Comparison of ENCODE assay signal across 8 cellular contexts in genomic region chr17:48307814-48308411, GRCh38.
DNase-seq lines count a peak whose midpoint lies in the region; ATAC-seq, FAIRE-seq and TF ChIP-seq lines count a peak whose summit lies in the region.

No MANE protein-coding gene starts in this region.

- H3K9me3 ChIP-seq in small intestine (ENCODE audit: control insufficient read depth, low read depth): no peaks in the 10 kb centered on the region

- H3K36me3 ChIP-seq in small intestine (ENCODE audit: control insufficient read depth in 2 of 2, insufficient read depth in 2 of 2, low read length in 2 of 2): no peaks in the 10 kb centered on the region

- no peak overlapping the region for H3K27ac ChIP-seq in small intestine (ENCODE audit: low read depth in 1 of 2, low read length in 1 of 2)

- H3K27me3 ChIP-seq in small intestine (ENCODE audit: control insufficient read depth in 2 of 2, insufficient read depth in 2 of 2, low read length in 2 of 2): peaks cover 0 to 4% of the 10 kb centered on the region in 2 donors

- DNase-seq in D721Med (ENCODE audit: insufficient read length, low spot score): no peak
- peak; percentile 12 for DNase-seq in HuH-7.5 (ENCODE audit: low spot score)
- peak; percentile 55 for DNase-seq in RPMI7951 (ENCODE audit: low read depth)
- DNase-seq in activated naive CD4-positive, alpha-beta T cell treated with anti-CD3 and anti-CD28 coated beads, Interleukin-2, amount 50 U/mL, for 16 hours: peak; percentile 53
- peak; percentile 28 for DNase-seq in left ventricle myocardium superior
- peak; percentile 64 for DNase-seq in small intestine

- intact Hi-C loops in left ventricle myocardium superior (cut with micrococcal nuclease): no loop called here

- FAIRE-seq in D721Med (lab: Jason Lieb, UNC) (no peak), small intestine (lab: Jason Lieb, UNC) (no peak)

- TF ChIP-seq CTCF in D721Med (IDR thresholded peaks at IDR 0.05; ENCODE audit: insufficient read depth, missing control alignments): peak; percentile 84

- WGBS in small intestine, 3 donors: 8 to 17% (median 16%) methylated on average over 4 of the region's 4 CpGs

- no peaks in the 10 kb centered on the region for H3K4me1 ChIP-seq in small intestine (ENCODE audit: control insufficient read depth in 2 of 2, insufficient read depth in 1 of 2, low read depth in 1 of 2, low read length in 1 of 2)

- no peak overlapping the region for H3K4me3 ChIP-seq in small intestine (ENCODE audit: low read depth in 1 of 2, low read length in 2 of 2)

- ATAC-seq in left ventricle myocardium superior (peak; percentile 43), HG03025 (IDR thresholded peaks at IDR 0.05; ENCODE audit: low FRiP score, unreplicated experiment) (no peak), HG03354 (IDR thresholded peaks at IDR 0.05; ENCODE audit: poor library complexity, severe bottlenecking, unreplicated experiment) (no peak)
